9 cellular contexts compared by ENCODE assay signal in genomic region chr1:26171084-26172072, GRCh38. TPM values are rescaled to one million over a fixed set of nuclear protein-coding genes. Genes with fewer than 3 reads are reported as not detected.
DNase-seq lines count a peak whose midpoint lies in the region; ATAC-seq, FAIRE-seq and TF ChIP-seq lines count a peak whose summit lies in the region.
"Had no signal": no experiment of that assay in that cellular context is flagged by ENCODE, and none has a peak within 500 bp of the region (broad histone marks: within the 10 kb centered on the region; RNA-seq: fewer than 3 reads in every experiment).

TSS of gene ZNF593OS (minus strand) at chr1:26171832. CDS start at chr1:26171661, 171 bp downstream.

- H3K27ac ChIP-seq in GM12878 (ENCODE audit: control insufficient read depth, insufficient read depth): peak within 1 kb of the TSS; percentile 79
- H3K27ac ChIP-seq in prostate gland: no peak within 1 kb of the TSS

- no peak within 1 kb of the TSS for H2AFZ ChIP-seq in GM12878 (ENCODE audit: control insufficient read depth, low read depth, low read length)

- no peak for TF ChIP-seq CTCF in AG09309 (IDR thresholded peaks at IDR 0.05; ENCODE audit: control insufficient read depth, insufficient read depth, low read depth, low read length, missing control alignments)
- TF ChIP-seq CTCF in HFF-Myc (IDR thresholded peaks at IDR 0.05; ENCODE audit: low read depth, low read length, missing control alignments): no peak
- no peak for TF ChIP-seq CTCF in GM12878 (IDR thresholded peaks at IDR 0.05 in 2 of 3, conservative IDR thresholded peaks at IDR 0.05 in 1 of 3; ENCODE audit: control insufficient read depth in 2 of 3, extremely low read depth in 1 of 3, insufficient read depth in 1 of 3, low read depth in 3 of 3, low read length in 3 of 3)
- TF ChIP-seq CTCF in prostate gland (IDR thresholded peaks at IDR 0.05): no peak

- ATAC-seq in GM12878 (no peak), HG02610 (IDR thresholded peaks at IDR 0.05; ENCODE audit: unreplicated experiment) (no peak)

- in situ Hi-C loops in GM12878 (cut with MboI): loop anchor here (5.0 kb wide), 1 partner anchor 151 kb away; no protein-coding TSS in a partner anchor

- intact Hi-C loops in GM12878 (cut with micrococcal nuclease; ENCODE audit: unreplicated experiment): no loop called here
- intact Hi-C loops in prostate gland (cut with DNase I): no loop called here

- peak; percentile 38; the same call in 1 of the 2 replicates for TF ChIP-seq POLR2A in GM12878 (IDR thresholded peaks at IDR 0.05; ENCODE audit: low read depth, low read length)
- TF ChIP-seq POLR2A in prostate gland (IDR thresholded peaks at IDR 0.05): no peak

- no peak for TF ChIP-seq RAD21 in GM12878 (IDR thresholded peaks at IDR 0.05; ENCODE audit: insufficient read depth, low read depth, low read length)

- H3K9ac ChIP-seq in GM12878 (ENCODE audit: control insufficient read depth, insufficient read depth, low read length): peak within 1 kb of the TSS; percentile 90
- peak within 1 kb of the TSS; percentile 94 for H3K9ac ChIP-seq in mucosa of stomach (ENCODE audit: low read length)

- H3K4me3 ChIP-seq in AG09309 (ENCODE audit: control insufficient read depth, low read depth, low read length) (peak within 1 kb of the TSS; percentile 94), HFF-Myc (replicated peaks; ENCODE audit: low read depth, low read length) (peak within 1 kb of the TSS; percentile 95), GM12878 (peak within 1 kb of the TSS; percentile 97), mucosa of stomach (ENCODE audit: low read length) (no peak within 1 kb of the TSS), prostate gland (no peak within 1 kb of the TSS)

- H3K4me1 ChIP-seq in GM12878 (ENCODE audit: control insufficient read depth, insufficient read depth, low read length) (peaks cover 7% of the 10 kb centered on the region), mucosa of stomach (ENCODE audit: control insufficient read depth, insufficient read depth, low read length) (no peaks in the 10 kb centered on the region), prostate gland (replicated peaks) (no peaks in the 10 kb centered on the region)

- peak within 1 kb of the TSS; percentile 93 for H3K4me2 ChIP-seq in GM12878 (ENCODE audit: control insufficient read depth, insufficient read depth)

- no peaks in the 10 kb centered on the region for H3K9me3 ChIP-seq in GM12878 (replicated peaks; ENCODE audit: control insufficient read depth, insufficient read depth, low read length)
- H3K9me3 ChIP-seq in mucosa of stomach (ENCODE audit: control insufficient read depth, low read length): no peaks in the 10 kb centered on the region
- H3K9me3 ChIP-seq in prostate gland: no peaks in the 10 kb centered on the region

- peaks cover 12% of the 10 kb centered on the region for H3K79me2 ChIP-seq in GM12878 (ENCODE audit: control insufficient read depth, insufficient read depth, low read length)

- POLR2A ChIA-PET in GM12878 (lab: Charles Lee): interaction anchor here (0.6 kb wide), 1 partner anchor 309 kb away, joined by 4 read pairs; no protein-coding TSS in a partner anchor

- H3K27me3 ChIP-seq in GM12878 (replicated peaks in 1 of 2; ENCODE audit: control insufficient read depth in 2 of 2, insufficient read depth in 2 of 2, low read length in 1 of 2) (no peaks in the 10 kb centered on the region), mucosa of stomach (ENCODE audit: control insufficient read depth, insufficient read depth, low read length) (no peaks in the 10 kb centered on the region), prostate gland (replicated peaks; ENCODE audit: insufficient read depth) (no peaks in the 10 kb centered on the region)

- TF ChIP-seq EP300 in GM12878 (IDR thresholded peaks at IDR 0.05; ENCODE audit: borderline replicate concordance in 1 of 2, control insufficient read depth in 1 of 2, low read depth in 2 of 2, low read length in 2 of 2): no peak

- no peaks in the 10 kb centered on the region; a peak in 1 of 4 replicates for H3K36me3 ChIP-seq in GM12878 (ENCODE audit: control insufficient read depth in 2 of 2, insufficient read depth in 2 of 2, low read length in 1 of 2)
- H3K36me3 ChIP-seq in mucosa of stomach (ENCODE audit: control insufficient read depth, insufficient read depth, low read length): no peaks in the 10 kb centered on the region
- H3K36me3 ChIP-seq in prostate gland: no peaks in the 10 kb centered on the region

- SMC1A ChIA-PET in GM12878 (lab: Charles Lee; ENCODE audit: uncharacterized antibody, unreplicated experiment): interaction anchor here (0.6 to 1.1 kb wide), 3 partner anchors 63 to 546 kb away, joined by 3 read pairs; partner anchors contain the start of gene CEP85

- CTCF ChIA-PET in GM12878 (lab: Yijun Ruan, JAX): interaction anchor here (1.4 to 5.8 kb wide), 4 partner anchors 18 to 246 kb away, joined by 3 to 110 read pairs (median 8); partner anchors contain the start of genes CATSPER4 and CEP85

- no peak for FAIRE-seq in GM12878 (lab: Jason Lieb, UNC)

- H4K20me1 ChIP-seq in GM12878 (ENCODE audit: control insufficient read depth, insufficient read depth): no peaks in the 10 kb centered on the region

- RAD21 ChIA-PET in GM12878 (lab: Charles Lee; ENCODE audit: unreplicated experiment): interaction anchor here (2.8 kb wide), 1 partner anchor 63 kb away, joined by 44 read pairs; the partner anchor contains the start of gene CEP85

- BruUV-seq in GM12878 (replicated peaks; lab: Mats Ljungman, UMichigan): no TSS peak

- DNase-seq in AG09309 (ENCODE audit: low read depth) (no peak), HFF-Myc (ENCODE audit: extremely low read depth, low read depth) (no peak), GM12878 (ENCODE audit: low read depth, low spot score) (no peak), GM19238 (ENCODE audit: insufficient read length, low spot score) (no peak), prostate gland (ENCODE audit: low spot score) (no peak), AML-193 (lab: John Stamatoyannopoulos, UW) (no peak)

- WGBS in GM12878 (ENCODE audit: insufficient coverage, insufficient replicate concordance, low lambda C conversion rate, missing lambda C conversion rate): 90% methylated on average over 34 of the region's 34 CpGs
- 88% methylated on average over 34 of the region's 34 CpGs for WGBS in prostate gland

TF ChIP-seq in GM12878, 131 proteins besides CTCF, POLR2A, EP300 and RAD21 (continues in another document):
- TF ChIP-seq BRCA1 (IDR thresholded peaks at IDR 0.05; ENCODE audit: low read depth, low read length) (no peak), PRDM15 (CRISPR knock-in tag; IDR thresholded peaks at IDR 0.05) (no peak), GATAD2B (conservative IDR thresholded peaks at IDR 0.05; ENCODE audit: low read depth) (no peak), POLR2AphosphoS2 (IDR thresholded peaks at IDR 0.05; ENCODE audit: low read depth, low read length) (no peak), KLF5 (IDR thresholded peaks at IDR 0.05; ENCODE audit: partially characterized antibody) (no peak), ZNF217 (IDR thresholded peaks at IDR 0.05) (no peak), NR2C1 (IDR thresholded peaks at IDR 0.05) (no peak), CREM (IDR thresholded peaks at IDR 0.05; ENCODE audit: low read depth) (no peak)

RNA-seq across cellular contexts. Expression of gene ZNF593OS, which starts in this region (rescaled TPM):
- total RNA-seq in GM12878 (2013; cell fraction: nucleolus; rRNA removed): not detected in 2 replicates
- total RNA-seq in GM12878 (2014; rRNA removed) (0.23 TPM in 1 of 2 replicates, not detected in the other), GM12878 (2014; rRNA removed; fragmentation: Illumina TruSeq; extraction: Trizol) (not detected in 2 replicates), GM12878 (2021) (not detected in 2 replicates), prostate gland (not detected)
- 2.1 TPM for polyA plus RNA-seq in GM12878 (2011; ENCODE audit: low read depth)
- polyA plus RNA-seq in GM12878 (2011; rRNA removed) (not detected in 2 replicates), GM12878 (2014; fragmentation: Illumina TruSeq; extraction: Trizol) (not detected in 2 replicates), GM12878 (2014; fragmentation: Nextera tagmentation; extraction: Ambion mirVana) (under 1 TPM in 1 of 2 experiments, not detected in 1; 0.16 TPM), GM12878 (2014; rRNA removed) (not detected in 2 replicates), GM12878 (2016; fragmentation: Nextera tagmentation; extraction: Ambion mirVana) (1 to 10 TPM in 1 of 2 experiments, under 1 TPM in 1; 0.96 to 1.7 TPM)
- not detected in 2 replicates for polyA plus RNA-seq in GM12878 (2011; cell fraction: cytosol; rRNA removed)
- polyA plus RNA-seq in GM12878 (2011; cell fraction: nucleus; rRNA removed): not detected in 2 replicates
- 0.45 and 0.91 TPM in 2 replicates for polyA plus RNA-seq in GM12878 (2012)
- not detected in 2 replicates for polyA minus RNA-seq in GM12878 (2011; rRNA and poly(A)+ RNA removed)
- not detected in 2 replicates for polyA minus RNA-seq in GM12878 (2011; cell fraction: cytosol; rRNA and poly(A)+ RNA removed)
- polyA minus RNA-seq in GM12878 (2011; cell fraction: nucleus; rRNA and poly(A)+ RNA removed): not detected in 2 replicates
- total RNA-seq: temporal lobe had no signal

Comparison
In these comparisons a context has a peak if more than half of its experiments do, and no peak if none do; other contexts are left out.
1. H3K4me3 ChIP-seq: peak in AG09309 (single experiment), HFF-Myc (single experiment) and GM12878 (single experiment); none in mucosa of stomach (single experiment) and prostate gland (0 of 2).